Comparison of ENCODE assay signal across 9 cellular contexts in the genomic region with DNA sequence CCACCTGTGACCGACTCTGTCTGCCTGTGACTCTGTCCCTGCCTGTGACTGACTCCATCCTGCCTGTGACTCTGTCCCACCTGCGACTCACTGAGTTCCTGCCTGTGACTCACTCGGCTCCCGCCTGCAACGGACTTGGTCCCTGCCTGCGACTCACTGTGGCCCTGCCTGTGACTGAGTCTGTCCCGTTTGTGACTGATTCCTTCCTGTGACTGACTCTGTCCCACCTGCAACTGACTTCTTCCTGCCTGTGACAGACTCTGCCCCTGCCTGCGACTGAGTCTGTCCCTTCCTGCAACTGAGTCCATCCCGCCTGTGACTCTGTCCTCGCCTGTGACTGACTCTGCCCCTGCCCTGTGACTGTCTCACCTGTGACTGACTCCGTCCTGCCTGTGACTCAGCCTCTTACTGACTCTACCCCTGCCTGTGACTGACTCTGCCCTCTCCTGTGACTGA. TPM values are rescaled to one million over a fixed set of nuclear protein-coding genes. Genes with fewer than 3 reads are reported as not detected.
DNase-seq lines count a peak whose midpoint lies in the region; ATAC-seq and TF ChIP-seq lines count a peak whose summit lies in the region.
"Had no signal": no experiment of that assay in that cellular context is flagged by ENCODE, and none has a peak within 500 bp of the region (broad histone marks: within the 10 kb centered on the region; RNA-seq: fewer than 3 reads in every experiment).

No MANE protein-coding gene starts in this region.

- DNase-seq in CD8-positive, alpha-beta memory T cell = peak in 1 of 5 donors; percentile 39
- DNase-seq in WTC11 (ENCODE audit: low spot score) (no peak), NOMO-1 treated with DMSO at 0.1 percent for 48 hours (lab: John Stamatoyannopoulos, UW; ENCODE audit: unreplicated experiment) (no peak), brain microvascular endothelial cell (no peak)
- DNase-seq in effector memory CD4-positive, alpha-beta T cell = peak in 2 of 3 donors; percentile 17 to 35
- peak in 3 of 4 experiments; percentile 21 to 60 (median 52) for DNase-seq in stimulated activated CD4-positive, alpha-beta T cell treated with anti-CD3 and anti-CD28 coated beads, Interleukin-1b, Interleukin-23, amount 100 ng/mL, for 24 hours (ENCODE audit: low read depth in 4 of 4, low spot score in 1 of 4)
- DNase-seq: anterior cingulate cortex had no signal

- no peaks in the 10 kb centered on the region for H3K9me3 ChIP-seq in CD8-positive, alpha-beta memory T cell (ENCODE audit: low read length)
- H3K9me3 ChIP-seq in effector memory CD4-positive, alpha-beta T cell (ENCODE audit: control insufficient read depth, low read length) = no peaks in the 10 kb centered on the region

- H3K27ac ChIP-seq in CD8-positive, alpha-beta memory T cell (ENCODE audit: low read depth, low read length) = no peak overlapping the region
- no peak overlapping the region for H3K27ac ChIP-seq in effector memory CD4-positive, alpha-beta T cell (ENCODE audit: insufficient read depth, low read length, poor library complexity, severe bottlenecking)
- H3K27ac ChIP-seq in brain microvascular endothelial cell = no peak overlapping the region

- H3K4me1 Mint-ChIP-seq in CD8-positive, alpha-beta memory T cell = peaks cover 4 to 22% (median 21%) of the 10 kb centered on the region in 3 donors
- H3K4me1 Mint-ChIP-seq in WTC11 = no peaks in the 10 kb centered on the region

- no peaks in the 10 kb centered on the region for H3K27me3 ChIP-seq in CD8-positive, alpha-beta memory T cell (ENCODE audit: insufficient read depth, low read length, poor library complexity, severe bottlenecking)
- H3K27me3 ChIP-seq in effector memory CD4-positive, alpha-beta T cell (replicated peaks; ENCODE audit: control insufficient read depth, insufficient read depth, low read length, poor library complexity, severe bottlenecking) = no peaks in the 10 kb centered on the region
- no peaks in the 10 kb centered on the region for H3K27me3 ChIP-seq in brain microvascular endothelial cell (replicated peaks)

- CTCF ChIA-PET in CD8-positive, alpha-beta memory T cell (lab: Charles Lee) = no interaction called here
- CTCF ChIA-PET in WTC11 (lab: Charles Lee) = no interaction called here

- POLR2A ChIA-PET in CD8-positive, alpha-beta memory T cell (lab: Charles Lee) = no interaction called here
- POLR2A ChIA-PET in WTC11 (lab: Charles Lee) = no interaction called here

- in situ Hi-C loops in brain microvascular endothelial cell (cut with HindIII; ENCODE audit: low pct_ligation_motif_present, low sequenced_read_pairs) = no loop called here

- peaks cover 15 to 81% (median 22%) of the 10 kb centered on the region in 3 donors for H3K36me3 Mint-ChIP-seq in CD8-positive, alpha-beta memory T cell
- peaks cover 53% of the 10 kb centered on the region for H3K36me3 Mint-ChIP-seq in WTC11

- H3K27me3 Mint-ChIP-seq in CD8-positive, alpha-beta memory T cell = peaks cover 0 to 1% of the 10 kb centered on the region in 2 donors
- no peaks in the 10 kb centered on the region for H3K27me3 Mint-ChIP-seq in WTC11 (ENCODE audit: low read depth)

- ATAC-seq in WTC11 (no peak), GM21723 (IDR thresholded peaks at IDR 0.05; ENCODE audit: unreplicated experiment) (no peak), GM21576 (IDR thresholded peaks at IDR 0.05; ENCODE audit: unreplicated experiment) (no peak)

- H3K9me3 Mint-ChIP-seq in CD8-positive, alpha-beta memory T cell = no peaks in the 10 kb centered on the region
- H3K9me3 Mint-ChIP-seq in WTC11 = no peaks in the 10 kb centered on the region

- H3K4me3 Mint-ChIP-seq in CD8-positive, alpha-beta memory T cell = peak overlapping the region in 1 of 7 donors; percentile 40
- H3K4me3 Mint-ChIP-seq in WTC11 = no peak overlapping the region

- H3K4me3 ChIP-seq in CD8-positive, alpha-beta memory T cell (ENCODE audit: low read length) = no peak overlapping the region
- no peak overlapping the region for H3K4me3 ChIP-seq in effector memory CD4-positive, alpha-beta T cell (ENCODE audit: insufficient read depth, low read depth, low read length, poor library complexity, severe bottlenecking)
- no peak overlapping the region for H3K4me3 ChIP-seq in brain microvascular endothelial cell (ENCODE audit: low read depth, low read length)

- no peaks in the 10 kb centered on the region for H3K4me1 ChIP-seq in CD8-positive, alpha-beta memory T cell (ENCODE audit: insufficient read depth, low read length)
- no peaks in the 10 kb centered on the region for H3K4me1 ChIP-seq in effector memory CD4-positive, alpha-beta T cell (ENCODE audit: control insufficient read depth, insufficient read depth, low read length, poor library complexity, severe bottlenecking)

- H3K36me3 ChIP-seq in CD8-positive, alpha-beta memory T cell (ENCODE audit: insufficient read depth, low read length) = peaks cover 45% of the 10 kb centered on the region
- peaks cover 66% of the 10 kb centered on the region for H3K36me3 ChIP-seq in effector memory CD4-positive, alpha-beta T cell (ENCODE audit: control insufficient read depth, insufficient read depth, low read length)
- peaks cover 65% of the 10 kb centered on the region for H3K36me3 ChIP-seq in brain microvascular endothelial cell (replicated peaks)

- peak overlapping the region in 7 of 8 donors; percentile 29 to 94 (median 84) for H3K27ac Mint-ChIP-seq in CD8-positive, alpha-beta memory T cell
- H3K27ac Mint-ChIP-seq in WTC11 = peak overlapping the region; percentile 42

- TF ChIP-seq CTCF in WTC11 (IDR thresholded peaks at IDR 0.05) = no peak
- TF ChIP-seq CTCF in brain microvascular endothelial cell (IDR thresholded peaks at IDR 0.05; ENCODE audit: low read depth, low read length, missing control alignments) = no peak

TF ChIP-seq in WTC11, 78 proteins besides CTCF, POLR2A, EP300 and RAD21:
- TF ChIP-seq, protein P1, sequence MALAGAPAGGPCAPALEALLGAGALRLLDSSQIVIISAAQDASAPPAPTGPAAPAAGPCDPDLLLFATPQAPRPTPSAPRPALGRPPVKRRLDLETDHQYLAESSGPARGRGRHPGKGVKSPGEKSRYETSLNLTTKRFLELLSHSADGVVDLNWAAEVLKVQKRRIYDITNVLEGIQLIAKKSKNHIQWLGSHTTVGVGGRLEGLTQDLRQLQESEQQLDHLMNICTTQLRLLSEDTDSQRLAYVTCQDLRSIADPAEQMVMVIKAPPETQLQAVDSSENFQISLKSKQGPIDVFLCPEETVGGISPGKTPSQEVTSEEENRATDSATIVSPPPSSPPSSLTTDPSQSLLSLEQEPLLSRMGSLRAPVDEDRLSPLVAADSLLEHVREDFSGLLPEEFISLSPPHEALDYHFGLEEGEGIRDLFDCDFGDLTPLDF (CRISPR knock-in tag; IDR thresholded peaks at IDR 0.05) = no peak
- TF ChIP-seq, protein P2, sequence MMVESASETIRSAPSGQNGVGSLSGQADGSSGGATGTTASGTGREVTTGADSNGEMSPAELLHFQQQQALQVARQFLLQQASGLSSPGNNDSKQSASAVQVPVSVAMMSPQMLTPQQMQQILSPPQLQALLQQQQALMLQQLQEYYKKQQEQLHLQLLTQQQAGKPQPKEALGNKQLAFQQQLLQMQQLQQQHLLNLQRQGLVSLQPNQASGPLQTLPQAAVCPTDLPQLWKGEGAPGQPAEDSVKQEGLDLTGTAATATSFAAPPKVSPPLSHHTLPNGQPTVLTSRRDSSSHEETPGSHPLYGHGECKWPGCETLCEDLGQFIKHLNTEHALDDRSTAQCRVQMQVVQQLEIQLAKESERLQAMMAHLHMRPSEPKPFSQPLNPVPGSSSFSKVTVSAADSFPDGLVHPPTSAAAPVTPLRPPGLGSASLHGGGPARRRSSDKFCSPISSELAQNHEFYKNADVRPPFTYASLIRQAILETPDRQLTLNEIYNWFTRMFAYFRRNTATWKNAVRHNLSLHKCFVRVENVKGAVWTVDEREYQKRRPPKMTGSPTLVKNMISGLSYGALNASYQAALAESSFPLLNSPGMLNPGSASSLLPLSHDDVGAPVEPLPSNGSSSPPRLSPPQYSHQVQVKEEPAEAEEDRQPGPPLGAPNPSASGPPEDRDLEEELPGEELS (CRISPR knock-in tag; IDR thresholded peaks at IDR 0.05) = no peak

RNA-seq across cellular contexts. Expression of gene UVSSA, which starts 9.6 kb away (rescaled TPM):
- total RNA-seq in CD8-positive, alpha-beta memory T cell = 10 to 100 TPM; 16.8 to 19.0 TPM
- polyA plus RNA-seq in CD8-positive, alpha-beta memory T cell = 6.9 TPM
- 36.9 to 41.5 TPM (median 40.4 TPM) in 3 replicates for total RNA-seq in WTC11 (2021)

RNA-seq across cellular contexts. Expression of gene MAEA, which starts 47.7 kb away (rescaled TPM):
- 10 to 100 TPM; 59.4 to 63.8 TPM for total RNA-seq in CD8-positive, alpha-beta memory T cell
- polyA plus RNA-seq in CD8-positive, alpha-beta memory T cell = 75.3 TPM
- 66.9 to 86.9 TPM (median 79.8 TPM) in 3 replicates for total RNA-seq in WTC11 (2021)

Comparison
In these comparisons a context has a peak if more than half of its experiments do, and no peak if none do; other contexts are left out.
1. DNase-seq: peak in effector memory CD4-positive, alpha-beta T cell (2 of 3) and stimulated activated CD4-positive, alpha-beta T cell treated with anti-CD3 and anti-CD28 coated beads, Interleukin-1b, Interleukin-23, amount 100 ng/mL, for 24 hours (3 of 4); none in WTC11 (single experiment), NOMO-1 treated with DMSO at 0.1 percent for 48 hours (single experiment) and brain microvascular endothelial cell (single experiment).